ENCODE assay signal across 8 cellular contexts in the genomic region with DNA sequence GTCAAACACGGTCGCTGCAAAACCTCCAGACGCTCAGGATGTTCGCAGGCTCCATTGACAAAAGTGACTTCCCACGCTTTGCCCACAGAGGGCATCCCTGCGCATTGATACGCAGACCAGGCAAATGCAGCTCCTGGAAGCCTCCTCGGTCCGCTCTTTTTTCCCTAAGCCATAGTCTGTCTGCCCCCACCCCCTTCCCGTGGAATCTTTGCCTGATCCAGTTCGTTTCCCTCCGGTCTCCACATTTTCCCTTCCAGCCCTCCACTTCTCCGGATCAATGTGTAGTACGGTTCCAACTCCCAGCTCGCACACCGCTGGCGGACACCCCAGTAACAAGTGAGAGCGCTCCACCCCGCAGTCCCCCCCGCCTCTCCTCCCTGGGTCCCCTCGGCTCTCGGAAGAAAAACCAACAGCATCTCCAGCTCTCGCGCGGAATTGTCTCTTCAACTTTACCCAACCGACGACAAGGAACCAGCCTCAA. TPM values are rescaled to one million over a fixed set of nuclear protein-coding genes. Genes with fewer than 3 reads are reported as not detected.
DNase-seq lines count a peak whose midpoint lies in the region; ATAC-seq lines count a peak whose summit lies in the region.

A gene with protein sequence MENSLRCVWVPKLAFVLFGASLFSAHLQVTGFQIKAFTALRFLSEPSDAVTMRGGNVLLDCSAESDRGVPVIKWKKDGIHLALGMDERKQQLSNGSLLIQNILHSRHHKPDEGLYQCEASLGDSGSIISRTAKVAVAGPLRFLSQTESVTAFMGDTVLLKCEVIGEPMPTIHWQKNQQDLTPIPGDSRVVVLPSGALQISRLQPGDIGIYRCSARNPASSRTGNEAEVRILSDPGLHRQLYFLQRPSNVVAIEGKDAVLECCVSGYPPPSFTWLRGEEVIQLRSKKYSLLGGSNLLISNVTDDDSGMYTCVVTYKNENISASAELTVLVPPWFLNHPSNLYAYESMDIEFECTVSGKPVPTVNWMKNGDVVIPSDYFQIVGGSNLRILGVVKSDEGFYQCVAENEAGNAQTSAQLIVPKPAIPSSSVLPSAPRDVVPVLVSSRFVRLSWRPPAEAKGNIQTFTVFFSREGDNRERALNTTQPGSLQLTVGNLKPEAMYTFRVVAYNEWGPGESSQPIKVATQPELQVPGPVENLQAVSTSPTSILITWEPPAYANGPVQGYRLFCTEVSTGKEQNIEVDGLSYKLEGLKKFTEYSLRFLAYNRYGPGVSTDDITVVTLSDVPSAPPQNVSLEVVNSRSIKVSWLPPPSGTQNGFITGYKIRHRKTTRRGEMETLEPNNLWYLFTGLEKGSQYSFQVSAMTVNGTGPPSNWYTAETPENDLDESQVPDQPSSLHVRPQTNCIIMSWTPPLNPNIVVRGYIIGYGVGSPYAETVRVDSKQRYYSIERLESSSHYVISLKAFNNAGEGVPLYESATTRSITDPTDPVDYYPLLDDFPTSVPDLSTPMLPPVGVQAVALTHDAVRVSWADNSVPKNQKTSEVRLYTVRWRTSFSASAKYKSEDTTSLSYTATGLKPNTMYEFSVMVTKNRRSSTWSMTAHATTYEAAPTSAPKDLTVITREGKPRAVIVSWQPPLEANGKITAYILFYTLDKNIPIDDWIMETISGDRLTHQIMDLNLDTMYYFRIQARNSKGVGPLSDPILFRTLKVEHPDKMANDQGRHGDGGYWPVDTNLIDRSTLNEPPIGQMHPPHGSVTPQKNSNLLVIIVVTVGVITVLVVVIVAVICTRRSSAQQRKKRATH (N-terminal part only) (plus strand): TSS at position 307 of the 481 bp plus-strand sequence. CDS start 591 bp downstream, outside the sequence.

- peaks cover 5% of the 10 kb centered on the region for H3K4me1 ChIP-seq in ectodermal cell (ENCODE audit: control insufficient read depth, insufficient read depth, low read length)
- H3K4me1 ChIP-seq in muscle layer of colon (ENCODE audit: insufficient read depth, low read length), result peaks cover 18% of the 10 kb centered on the region

- DNase-seq in NCI-H2081 (lab: John Stamatoyannopoulos, UW) (peak; percentile 65 to 73), NCI-H2081 treated with DMSO at 0.1 percent for 48 hours (lab: John Stamatoyannopoulos, UW) (no peak), NCI-H510A treated with DMSO at 0.1 percent for 48 hours (lab: John Stamatoyannopoulos, UW) (peak; percentile 58)

- H3K9me3 ChIP-seq in ectodermal cell (ENCODE audit: control insufficient read depth, low read length) (no peaks in the 10 kb centered on the region), muscle layer of colon (ENCODE audit: low read length) (no peaks in the 10 kb centered on the region)

- peak within 1 kb of the TSS; percentile 50 for H3K4me3 ChIP-seq in ectodermal cell (ENCODE audit: insufficient read depth, low read depth, low read length)
- H3K4me3 ChIP-seq in muscle layer of colon (ENCODE audit: low read depth in 1 of 2, low read length in 2 of 2), result peak within 1 kb of the TSS; percentile 25 to 64

- WGBS in ectodermal cell, 2 experiments, result 1% methylated on average over 27 of the region's 27 CpGs

- H3K27ac ChIP-seq in ectodermal cell (ENCODE audit: insufficient read depth, low read depth, low read length, poor library complexity, severe bottlenecking) (no peak within 1 kb of the TSS), muscle layer of colon (ENCODE audit: low read depth, low read length) (no peak within 1 kb of the TSS)

- H3K36me3 ChIP-seq in ectodermal cell (ENCODE audit: control insufficient read depth, insufficient read depth, low read length) (no peaks in the 10 kb centered on the region), muscle layer of colon (ENCODE audit: insufficient read depth, low read length) (no peaks in the 10 kb centered on the region)

- ATAC-seq in HG03565 (IDR thresholded peaks at IDR 0.05; ENCODE audit: unreplicated experiment) (no peak), GM21515 (IDR thresholded peaks at IDR 0.05; ENCODE audit: unreplicated experiment) (no peak), HG03469 (IDR thresholded peaks at IDR 0.05; ENCODE audit: unreplicated experiment) (no peak)

- H3K9ac ChIP-seq in muscle layer of colon (ENCODE audit: low read length), result no peak within 1 kb of the TSS

- H3K27me3 ChIP-seq in ectodermal cell (ENCODE audit: control insufficient read depth, insufficient read depth, low read length, poor library complexity, severe bottlenecking) (peaks cover 43% of the 10 kb centered on the region), muscle layer of colon (ENCODE audit: control insufficient read depth in 1 of 2, insufficient read depth in 2 of 2, low read length in 2 of 2) (peaks cover 13 to 14% of the 10 kb centered on the region in 2 donors)

RNA-seq across cellular contexts. Expression of the gene that starts here (rescaled TPM):
- 13.1 TPM for polyA plus RNA-seq in ectodermal cell (2013, experiment 1 of 4)
- polyA plus RNA-seq in ectodermal cell (2013, experiment 2 of 4), result 12.8 TPM
- polyA plus RNA-seq in ectodermal cell (2013, experiment 3 of 4), result 8.4 TPM
- polyA plus RNA-seq in ectodermal cell (2013, experiment 4 of 4), result 11.9 TPM
